In genomic region chr14:65798216-65798615, GRCh38 we compare ENCODE assay signal across 38 cellular contexts.
"Had no signal": no experiment of that assay in that cellular context is flagged by ENCODE, and none has a peak within 500 bp of the region (broad histone marks: within the 10 kb centered on the region; RNA-seq: fewer than 3 reads in every experiment).

No MANE protein-coding gene starts in this region.

- H3K27me3 Mint-ChIP-seq: activated B cell treated with CpG ODN at 0.5 μM for 24 hours; activated CD4-positive, alpha-beta memory T cell treated with anti-CD3 and anti-CD28 coated beads for 36 hours; activated CD8-positive, alpha-beta T cell treated with anti-CD3 and anti-CD28 coated beads for 36 hours; activated naive CD8-positive, alpha-beta T cell treated with anti-CD3 and anti-CD28 coated beads for 36 hours had no signal

- FAIRE-seq: astrocyte, TTC549 had no signal

- H3K4me3 Mint-ChIP-seq: activated B cell treated with CpG ODN at 0.5 μM for 24 hours; activated CD4-positive, alpha-beta memory T cell treated with anti-CD3 and anti-CD28 coated beads for 36 hours; activated CD4-positive, alpha-beta T cell treated with anti-CD3 and anti-CD28 coated beads, Interleukin-2, amount 10 ng/mL, durations not matched to agents 24 days and 14 days; activated CD8-positive, alpha-beta T cell treated with anti-CD3 and anti-CD28 coated beads for 36 hours; activated naive CD4-positive, alpha-beta T cell treated with anti-CD3 and anti-CD28 coated beads for 36 hours; activated naive CD8-positive, alpha-beta T cell treated with anti-CD3 and anti-CD28 coated beads for 36 hours; activated T-cell treated with anti-CD3 and anti-CD28 coated beads, Interleukin-2, amount 50 U/mL, for 4 hours; activated T-cell treated with anti-CD3 and anti-CD28 coated beads, Interleukin-2, amount 50 U/mL, for 72 hours; activated T-helper 1 cell treated with anti-CD3 and anti-CD28 coated beads, Interleukin-12 subunit alpha, Interleukin-12 subunit beta, Interleukin-2, Interleukin-4 antibody, amounts not matched to agents 30 ng/mL and 10 ng/mL and 1 ng/mL, durations not matched to agents 14 hours and 24 hours and 36 hours; activated T-helper 17 cell treated with anti-CD3 and anti-CD28 coated beads, Interleukin-2, amount 50 U/mL, for 72 hours; T-helper 1 cell treated with Interleukin-12 subunit alpha and Interleukin-12 subunit beta and Interleukin-4 antibody, amounts not matched to agents 30 μg/mL and 1 μg/mL, for 36 hours; T-helper 2 cell treated with Interferon-gamma antibody and Interleukin-4, amounts not matched to agents 5 μg/mL and 100 μg/mL, for 36 hours had no signal

- H3K4me1 Mint-ChIP-seq: activated B cell treated with CpG ODN at 0.5 μM for 24 hours; activated CD4-positive, alpha-beta T cell treated with anti-CD3 and anti-CD28 coated beads, Interleukin-2, amount 10 ng/mL, durations not matched to agents 24 days and 14 days; activated naive CD8-positive, alpha-beta T cell treated with anti-CD3 and anti-CD28 coated beads for 36 hours; activated T-helper 17 cell treated with anti-CD3 and anti-CD28 coated beads, Interleukin-2, amount 50 U/mL, for 72 hours had no signal

- H3K27ac ChIP-seq: adrenal gland, body of pancreas, brain microvascular endothelial cell, breast epithelium, cardiac muscle cell, VCaP had no signal

- H3K9me3 Mint-ChIP-seq: activated CD4-positive, alpha-beta memory T cell treated with anti-CD3 and anti-CD28 coated beads for 36 hours; activated CD4-positive, alpha-beta T cell treated with anti-CD3 and anti-CD28 coated beads, Interleukin-2, amount 10 ng/mL, durations not matched to agents 24 days and 14 days; activated CD8-positive, alpha-beta T cell treated with anti-CD3 and anti-CD28 coated beads for 36 hours; activated naive CD4-positive, alpha-beta T cell treated with anti-CD3 and anti-CD28 coated beads for 36 hours; activated naive CD4-positive, alpha-beta T cell treated with anti-CD3 and anti-CD28 coated beads, Interleukin-2, amount 50 U/mL, for 72 hours; activated naive CD8-positive, alpha-beta T cell treated with anti-CD3 and anti-CD28 coated beads for 36 hours; activated T-cell treated with anti-CD3 and anti-CD28 coated beads, Interleukin-2, amount 50 U/mL, for 4 hours; activated T-helper 1 cell treated with anti-CD3 and anti-CD28 coated beads, Interleukin-12 subunit alpha, Interleukin-12 subunit beta, Interleukin-2, Interleukin-4 antibody, amounts not matched to agents 30 ng/mL and 10 ng/mL and 1 ng/mL, durations not matched to agents 14 hours and 24 hours and 36 hours; activated T-helper 17 cell treated with anti-CD3 and anti-CD28 coated beads, Interleukin-2, amount 50 U/mL, for 72 hours; T-helper 1 cell treated with Interleukin-12 subunit alpha and Interleukin-12 subunit beta and Interleukin-4 antibody, amounts not matched to agents 30 μg/mL and 1 μg/mL, for 36 hours; T-helper 2 cell treated with Interferon-gamma antibody and Interleukin-4, amounts not matched to agents 5 μg/mL and 100 μg/mL, for 36 hours had no signal

- H3K9me3 ChIP-seq: adrenal gland, body of pancreas, breast epithelium had no signal

- DNase-seq: activated B cell treated with CpG ODN at 0.5 μM for 24 hours; activated CD4-positive, alpha-beta memory T cell treated with anti-CD3 and anti-CD28 coated beads for 36 hours; activated CD4-positive, alpha-beta T cell treated with anti-CD3 and anti-CD28 coated beads for 4 hours; activated CD4-positive, alpha-beta T cell treated with anti-CD3 and anti-CD28 coated beads, Interleukin-2, amount 10 ng/mL, durations not matched to agents 24 days and 14 days; activated CD4-positive, alpha-beta T cell treated with anti-CD3 and anti-CD28 coated beads, Interleukin-2, amount 50 U/mL, for 1 hour; activated CD4-positive, alpha-beta T cell treated with anti-CD3 and anti-CD28 coated beads, Interleukin-2, amount 50 U/mL, for 4 hours; activated CD4-positive, CD25-positive, alpha-beta regulatory T cell treated with anti-CD3 and anti-CD28 coated beads, Interleukin-2, amount 50 U/mL, for 72 hours; activated CD8-positive, alpha-beta memory T cell treated with anti-CD3 and anti-CD28 coated beads, Interleukin-2, amount 50 U/mL, for 4 hours; activated CD8-positive, alpha-beta T cell treated with anti-CD3 and anti-CD28 coated beads for 36 hours; activated effector memory CD4-positive, alpha-beta T cell treated with anti-CD3 and anti-CD28 coated beads, Interleukin-2, amount 50 U/mL, for 16 hours; activated gamma-delta T cell treated with Interleukin-2 at 50 U/mL for 16 hours; activated naive CD4-positive, alpha-beta T cell; activated naive CD4-positive, alpha-beta T cell treated with anti-CD3 and anti-CD28 coated beads for 36 hours; activated naive CD4-positive, alpha-beta T cell treated with anti-CD3 and anti-CD28 coated beads, Interleukin-2, amount 50 U/mL, for 16 hours; activated naive CD8-positive, alpha-beta T cell treated with anti-CD3 and anti-CD28 coated beads for 36 hours; activated T-cell treated with anti-CD3 and anti-CD28 coated beads for 4 hours; activated T-cell treated with anti-CD3 and anti-CD28 coated beads, Interleukin-2, amount 50 U/mL, for 1 hour; activated T-cell treated with anti-CD3 and anti-CD28 coated beads, Interleukin-2, amount 50 U/mL, for 4 hours; activated T-cell treated with anti-CD3 and anti-CD28 coated beads, Interleukin-2, amount 50 U/mL, for 72 hours; adrenal gland; amniotic stem cell; aorta; body of pancreas; brain microvascular endothelial cell; SW 1271; T-helper 1 cell; T-helper 2 cell; T-helper 9 cell had no signal

- H3K4me3 ChIP-seq: adrenal gland, body of pancreas, breast epithelium, cardiac muscle cell had no signal

- ATAC-seq: activated CD8-positive, alpha-beta T cell treated with anti-CD3 and anti-CD28 coated beads for 36 hours; activated naive CD4-positive, alpha-beta T cell treated with anti-CD3 and anti-CD28 coated beads, Interleukin-2, amount 50 U/mL, for 72 hours; activated T-cell treated with anti-CD3 and anti-CD28 coated beads, Interleukin-2, amount 50 U/mL, for 4 hours; activated T-cell treated with anti-CD3 and anti-CD28 coated beads, Interleukin-2, amount 50 U/mL, for 72 hours; activated T-helper 17 cell treated with anti-CD3 and anti-CD28 coated beads, Interleukin-2, amount 50 U/mL, for 72 hours; body of pancreas had no signal

- H3K27ac Mint-ChIP-seq: activated B cell treated with CpG ODN at 0.5 μM for 24 hours; activated CD4-positive, alpha-beta memory T cell treated with anti-CD3 and anti-CD28 coated beads for 36 hours; activated CD4-positive, alpha-beta T cell treated with anti-CD3 and anti-CD28 coated beads, Interleukin-2, amount 10 ng/mL, durations not matched to agents 24 days and 14 days; activated CD8-positive, alpha-beta T cell treated with anti-CD3 and anti-CD28 coated beads for 36 hours; activated naive CD4-positive, alpha-beta T cell treated with anti-CD3 and anti-CD28 coated beads for 36 hours; activated naive CD4-positive, alpha-beta T cell treated with anti-CD3 and anti-CD28 coated beads, Interleukin-2, amount 50 U/mL, for 72 hours; activated naive CD8-positive, alpha-beta T cell treated with anti-CD3 and anti-CD28 coated beads for 36 hours; activated T-cell treated with anti-CD3 and anti-CD28 coated beads, Interleukin-2, amount 50 U/mL, for 72 hours; activated T-helper 1 cell treated with anti-CD3 and anti-CD28 coated beads, Interleukin-12 subunit alpha, Interleukin-12 subunit beta, Interleukin-2, Interleukin-4 antibody, amounts not matched to agents 30 ng/mL and 10 ng/mL and 1 ng/mL, durations not matched to agents 14 hours and 24 hours and 36 hours; activated T-helper 17 cell treated with anti-CD3 and anti-CD28 coated beads, Interleukin-2, amount 50 U/mL, for 72 hours; T-helper 1 cell treated with Interleukin-12 subunit alpha and Interleukin-12 subunit beta and Interleukin-4 antibody, amounts not matched to agents 30 μg/mL and 1 μg/mL, for 36 hours; T-helper 2 cell treated with Interferon-gamma antibody and Interleukin-4, amounts not matched to agents 5 μg/mL and 100 μg/mL, for 36 hours had no signal

- H3K36me3 Mint-ChIP-seq: activated CD4-positive, alpha-beta memory T cell treated with anti-CD3 and anti-CD28 coated beads for 36 hours; activated naive CD4-positive, alpha-beta T cell treated with anti-CD3 and anti-CD28 coated beads, Interleukin-2, amount 50 U/mL, for 72 hours; activated naive CD8-positive, alpha-beta T cell treated with anti-CD3 and anti-CD28 coated beads for 36 hours had no signal

- H3K36me3 ChIP-seq: adrenal gland, brain microvascular endothelial cell, breast epithelium, cardiac muscle cell had no signal

- H3K27me3 ChIP-seq: adrenal gland, body of pancreas, brain microvascular endothelial cell, breast epithelium, cardiac muscle cell had no signal

- H3K4me1 ChIP-seq: adrenal gland had no signal
